In the genomic region with DNA sequence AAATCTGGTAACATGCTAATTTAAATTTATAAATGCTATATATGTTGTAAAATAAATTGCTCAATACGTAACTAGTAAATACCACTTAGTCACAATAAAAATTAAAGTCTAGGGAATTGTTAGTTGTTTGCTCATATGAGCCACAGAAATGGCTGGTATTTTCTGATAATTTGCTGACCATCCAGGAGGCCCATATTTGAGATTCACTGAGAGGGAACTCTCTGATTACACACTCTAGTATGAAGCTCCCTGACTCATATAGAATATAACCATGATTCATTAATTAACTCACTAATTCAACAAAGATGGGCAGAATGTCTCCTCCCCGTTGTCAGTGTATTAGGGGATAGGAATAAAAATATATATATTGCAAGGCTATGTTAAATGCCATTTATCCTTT, we compare ENCODE assay signal across 25 cellular contexts. TPM values are rescaled to one million over a fixed set of nuclear protein-coding genes. Genes with fewer than 3 reads are reported as not detected.
DNase-seq lines count a peak whose midpoint lies in the region; ATAC-seq and TF ChIP-seq lines count a peak whose summit lies in the region.
"Had no signal": no experiment of that assay in that cellular context is flagged by ENCODE, and none has a peak within 500 bp of the region (broad histone marks: within the 10 kb centered on the region; RNA-seq: fewer than 3 reads in every experiment).

No MANE protein-coding gene starts in this region.

- H3K9me3 Mint-ChIP-seq in osteocyte (ENCODE audit: unreplicated experiment), result no peaks in the 10 kb centered on the region
- H3K9me3 Mint-ChIP-seq: activated naive CD4-positive, alpha-beta T cell treated with anti-CD3 and anti-CD28 coated beads, Interleukin-2, amount 10 ng/mL, durations not matched to agents 7 days and 5 days; activated T-cell treated with anti-CD3 and anti-CD28 coated beads, Interleukin-2, amount 50 U/mL, for 72 hours; effector memory CD8-positive, alpha-beta T cell; natural killer cell had no signal

- intact Hi-C loops in heart left ventricle (cut with DNase I), result no loop called here

- no peaks in the 10 kb centered on the region for H3K4me1 Mint-ChIP-seq in osteocyte (ENCODE audit: unreplicated experiment)
- H3K4me1 Mint-ChIP-seq: activated CD4-positive, alpha-beta T cell treated with anti-CD3 and anti-CD28 coated beads for 36 hours; activated naive CD4-positive, alpha-beta T cell treated with anti-CD3 and anti-CD28 coated beads, Interleukin-2, amount 10 ng/mL, durations not matched to agents 7 days and 5 days; natural killer cell had no signal

- in situ Hi-C loops in brain microvascular endothelial cell (cut with HindIII; ENCODE audit: low pct_ligation_motif_present, low sequenced_read_pairs), result no loop called here

- no peak for ATAC-seq in heart left ventricle
- ATAC-seq: activated CD4-positive, alpha-beta T cell treated with anti-CD3 and anti-CD28 coated beads for 36 hours; activated T-cell treated with anti-CD3 and anti-CD28 coated beads, Interleukin-2, amount 50 U/mL, for 72 hours; effector memory CD8-positive, alpha-beta T cell; heart right ventricle; left ventricle myocardium superior; natural killer cell; right lobe of liver had no signal

- no peak for TF ChIP-seq CTCF in AG10803 (conservative IDR thresholded peaks at IDR 0.05; ENCODE audit: low read length)
- no peak for TF ChIP-seq CTCF in brain microvascular endothelial cell (IDR thresholded peaks at IDR 0.05; ENCODE audit: low read depth, low read length, missing control alignments)
- no peak for TF ChIP-seq CTCF in foreskin fibroblast (IDR thresholded peaks at IDR 0.05; ENCODE audit: low read depth, low read length)
- TF ChIP-seq CTCF in osteocyte (IDR thresholded peaks at IDR 0.05), result no peak
- no peak for TF ChIP-seq CTCF in heart left ventricle (IDR thresholded peaks at IDR 0.05)

- no peak overlapping the region for H3K4me3 ChIP-seq in AG10803 (ENCODE audit: low read length)
- H3K4me3 ChIP-seq in brain microvascular endothelial cell (ENCODE audit: low read depth, low read length), result no peak overlapping the region
- H3K4me3 ChIP-seq in foreskin fibroblast (ENCODE audit: low read depth in 1 of 2, low read length in 2 of 2), result no peak overlapping the region
- no peak overlapping the region for H3K4me3 ChIP-seq in heart left ventricle
- H3K4me3 ChIP-seq: ascending aorta, esophagus squamous epithelium, heart right ventricle, right lobe of liver had no signal

- peaks cover 11 to 33% (median 22%) of the 10 kb centered on the region in 12 donors for H3K4me1 ChIP-seq in heart left ventricle
- H3K4me1 ChIP-seq: right lobe of liver had no signal

- H3K27ac ChIP-seq in brain microvascular endothelial cell (peak overlapping the region; percentile 15), heart left ventricle (no peak overlapping the region)
- H3K27ac ChIP-seq: ascending aorta, esophagus squamous epithelium, heart right ventricle, right lobe of liver had no signal

- no peak overlapping the region for H3K4me3 Mint-ChIP-seq in osteocyte (ENCODE audit: unreplicated experiment)
- H3K4me3 Mint-ChIP-seq: activated CD4-positive, alpha-beta T cell treated with anti-CD3 and anti-CD28 coated beads for 36 hours; activated naive CD4-positive, alpha-beta T cell treated with anti-CD3 and anti-CD28 coated beads, Interleukin-2, amount 10 ng/mL, durations not matched to agents 7 days and 5 days; activated T-cell treated with anti-CD3 and anti-CD28 coated beads, Interleukin-2, amount 50 U/mL, for 72 hours; effector memory CD8-positive, alpha-beta T cell; natural killer cell had no signal

- H3K36me3 ChIP-seq in brain microvascular endothelial cell (replicated peaks), result no peaks in the 10 kb centered on the region
- peaks cover 0 to 3% (median 0%) of the 10 kb centered on the region in 9 donors for H3K36me3 ChIP-seq in heart left ventricle
- H3K36me3 ChIP-seq: ascending aorta, esophagus squamous epithelium, right lobe of liver had no signal

- no peaks in the 10 kb centered on the region for H3K9me3 ChIP-seq in heart left ventricle
- H3K9me3 ChIP-seq: ascending aorta, esophagus squamous epithelium, heart right ventricle, right lobe of liver had no signal

- H3K27me3 ChIP-seq in brain microvascular endothelial cell (replicated peaks), result no peaks in the 10 kb centered on the region
- H3K27me3 ChIP-seq in heart left ventricle, result no peaks in the 10 kb centered on the region
- H3K27me3 ChIP-seq: ascending aorta, esophagus squamous epithelium, heart right ventricle, right lobe of liver had no signal

- DNase-seq in AG10803 (ENCODE audit: low read depth) (peak; percentile 77), M059J (ENCODE audit: low read depth) (peak; percentile 64), brain microvascular endothelial cell (peak; percentile 65), foreskin fibroblast (peak; percentile 85 to 92), osteocyte (ENCODE audit: extremely low spot score, unreplicated experiment) (no peak), heart left ventricle (no peak), HUDEP-2 (lab: John Stamatoyannopoulos, UW; ENCODE audit: unreplicated experiment in 76 of 76) (no peak), A172 (ENCODE audit: low spot score) (no peak)
- DNase-seq: activated CD4-positive, alpha-beta T cell treated with anti-CD3 and anti-CD28 coated beads for 36 hours; activated naive CD4-positive, alpha-beta T cell treated with anti-CD3 and anti-CD28 coated beads, Interleukin-2, amount 10 ng/mL, durations not matched to agents 7 days and 5 days; activated T-cell treated with anti-CD3 and anti-CD28 coated beads, Interleukin-2, amount 50 U/mL, for 72 hours; effector memory CD8-positive, alpha-beta T cell; esophagus squamous epithelium; heart right ventricle; left ventricle myocardium superior; midbrain; natural killer cell; NCI-H187 treated with DMSO at 0.1 percent for 48 hours; NCI-H2227 treated with DMSO at 0.1 percent for 48 hours; OCI-M1; right lobe of liver; SHP77 treated with DMSO at 0.1 percent for 48 hours; stimulated activated CD8-positive, alpha-beta memory T cell treated with anti-CD3 and anti-CD28 coated beads, Interleukin-4, amount 100 ng/mL, for 48 hours; T-helper 1 cell had no signal

- WGBS in heart left ventricle, 4 donors, result 94 to 98% (median 96%) methylated on average over 2 of the region's 2 CpGs

- H3K27me3 Mint-ChIP-seq in osteocyte (ENCODE audit: unreplicated experiment), result peaks cover 12% of the 10 kb centered on the region

- TF ChIP-seq POLR2A in heart left ventricle (IDR thresholded peaks at IDR 0.05), result no peak

- no peaks in the 10 kb centered on the region for H3K36me3 Mint-ChIP-seq in osteocyte (ENCODE audit: unreplicated experiment)
- H3K36me3 Mint-ChIP-seq: activated naive CD4-positive, alpha-beta T cell treated with anti-CD3 and anti-CD28 coated beads, Interleukin-2, amount 10 ng/mL, durations not matched to agents 7 days and 5 days; natural killer cell had no signal

- no peak overlapping the region for H3K27ac Mint-ChIP-seq in osteocyte (ENCODE audit: unreplicated experiment)
- H3K27ac Mint-ChIP-seq: activated CD4-positive, alpha-beta T cell treated with anti-CD3 and anti-CD28 coated beads for 36 hours; activated naive CD4-positive, alpha-beta T cell treated with anti-CD3 and anti-CD28 coated beads, Interleukin-2, amount 10 ng/mL, durations not matched to agents 7 days and 5 days; activated T-cell treated with anti-CD3 and anti-CD28 coated beads, Interleukin-2, amount 50 U/mL, for 72 hours; effector memory CD8-positive, alpha-beta T cell; natural killer cell had no signal

RNA-seq across cellular contexts. Expression of gene TMEM30A, which starts 46.5 kb away (rescaled TPM):
- 159 and 198 TPM in 2 replicates for total RNA-seq in M059J (2014; rRNA removed; shearing (Covaris generic))
- total RNA-seq in osteocyte (112 and 127 TPM in 2 replicates), heart left ventricle (10 to 100 TPM; 30.8 to 86.3 (median 58.2) TPM)
- 10 to 100 TPM; 21.8 to 54.2 TPM for polyA plus RNA-seq in heart left ventricle
- 122 and 133 TPM in 2 replicates for total RNA-seq in A172 (2014; rRNA removed; shearing (Covaris generic))

Comparison
In these comparisons a context has a peak if more than half of its experiments do, and no peak if none do; other contexts are left out.
1. DNase-seq: peak in AG10803 (single experiment), M059J (single experiment), brain microvascular endothelial cell (single experiment) and foreskin fibroblast (2 of 2); none in osteocyte (single experiment), heart left ventricle (0 of 5), HUDEP-2 (0 of 76) and A172 (single experiment).